11 cellular contexts compared by ENCODE assay signal in the genomic region with DNA sequence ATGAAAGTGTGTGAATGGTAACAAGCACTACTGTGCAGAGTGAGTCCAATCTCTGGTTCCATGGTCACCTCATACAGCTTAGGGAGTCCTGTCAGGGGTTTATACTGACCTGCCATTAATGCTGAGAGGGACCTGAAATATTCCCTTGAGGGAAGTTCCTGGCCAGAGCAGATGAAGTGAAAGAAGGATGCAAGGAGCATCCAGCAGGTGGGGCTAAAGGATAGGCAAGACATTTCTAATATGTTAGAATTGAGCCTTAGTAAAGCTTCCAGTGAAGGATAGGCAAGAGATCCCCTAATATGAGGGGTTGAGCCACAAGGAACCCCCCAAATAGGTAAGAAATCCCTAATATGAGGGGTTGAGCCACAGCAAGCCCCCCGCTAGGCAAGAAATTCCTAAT. TPM values are rescaled to one million over a fixed set of nuclear protein-coding genes. Genes with fewer than 3 reads are reported as not detected.
DNase-seq lines count a peak whose midpoint lies in the region; ATAC-seq and TF ChIP-seq lines count a peak whose summit lies in the region.
"Had no signal": no experiment of that assay in that cellular context is flagged by ENCODE, and none has a peak within 500 bp of the region (broad histone marks: within the 10 kb centered on the region; RNA-seq: fewer than 3 reads in every experiment).

No MANE protein-coding gene starts in this region.

- H3K9ac ChIP-seq in NT2/D1 (ENCODE audit: insufficient read length, low read depth) = no peak overlapping the region

- ATAC-seq in GM21526 (IDR thresholded peaks at IDR 0.05; ENCODE audit: low FRiP score, unreplicated experiment) = no peak

- H3K4me3 ChIP-seq in NT2/D1 (ENCODE audit: insufficient read length, low read depth) (no peak overlapping the region), fibroblast of mammary gland (ENCODE audit: control insufficient read depth, low read depth, low read length) (no peak overlapping the region)

- no peak overlapping the region for H3K4me3 Mint-ChIP-seq in activated naive CD4-positive, alpha-beta T cell treated with anti-CD3 and anti-CD28 coated beads for 36 hours
- H3K4me3 Mint-ChIP-seq: CD4-positive, alpha-beta T cell had no signal

- H3K27me3 Mint-ChIP-seq in activated naive CD4-positive, alpha-beta T cell treated with anti-CD3 and anti-CD28 coated beads for 36 hours (ENCODE audit: low read depth) = no peaks in the 10 kb centered on the region
- H3K27me3 Mint-ChIP-seq: CD4-positive, alpha-beta T cell had no signal

- H3K9me3 ChIP-seq in NT2/D1 (ENCODE audit: insufficient read depth, low read length) = peaks cover 50% of the 10 kb centered on the region

- no peaks in the 10 kb centered on the region for H3K4me1 ChIP-seq in NT2/D1 (ENCODE audit: insufficient read depth, insufficient read length)

- H3K4me1 Mint-ChIP-seq in activated naive CD4-positive, alpha-beta T cell treated with anti-CD3 and anti-CD28 coated beads for 36 hours (ENCODE audit: low read depth) = no peaks in the 10 kb centered on the region

- peaks cover 2% of the 10 kb centered on the region for H3K36me3 Mint-ChIP-seq in activated naive CD4-positive, alpha-beta T cell treated with anti-CD3 and anti-CD28 coated beads for 36 hours (ENCODE audit: low read depth)

- no peaks in the 10 kb centered on the region for H3K27me3 ChIP-seq in NT2/D1 (ENCODE audit: insufficient read depth, insufficient read length)

- CTCF ChIA-PET in activated naive CD4-positive, alpha-beta T cell treated with anti-CD3 and anti-CD28 coated beads for 36 hours (lab: Charles Lee) = interaction anchor here (0.6 kb wide), 1 partner anchor 920 kb away, joined by 4 read pairs; no protein-coding TSS in a partner anchor

- no peaks in the 10 kb centered on the region for H3K36me3 ChIP-seq in NT2/D1 (ENCODE audit: insufficient read depth, insufficient read length, low read length)

- H3K9me3 Mint-ChIP-seq in activated naive CD4-positive, alpha-beta T cell treated with anti-CD3 and anti-CD28 coated beads for 36 hours = peaks cover 31% of the 10 kb centered on the region

- DNase-seq in SIG-M5 treated with dmso at 0.1 percent for 504 hours (lab: John Stamatoyannopoulos, UW; ENCODE audit: unreplicated experiment) (peak; percentile 6), SIG-M5 (lab: John Stamatoyannopoulos, UW) (no peak), NT2/D1 (ENCODE audit: low read depth, low spot score) (peak; percentile 57), fibroblast of mammary gland (ENCODE audit: low read depth) (peak; percentile 43), superior temporal gyrus (ENCODE audit: extremely low spot score) (peak; percentile 70), activated T-cell treated with anti-CD3 and anti-CD28 coated beads for 4 hours (no peak)
- no peak for DNase-seq in activated naive CD4-positive, alpha-beta T cell treated with anti-CD3 and anti-CD28 coated beads for 36 hours
- DNase-seq: activated CD4-positive, CD25-positive, alpha-beta regulatory T cell; CD4-positive, alpha-beta T cell; stimulated activated CD4-positive, alpha-beta T cell treated with anti-CD3 and anti-CD28 coated beads, Interleukin-1b, Interleukin-23, amount 100 ng/mL, for 48 hours had no signal

- peak; percentile 50 for TF ChIP-seq CTCF in fibroblast of mammary gland (conservative IDR thresholded peaks at IDR 0.05; ENCODE audit: control insufficient read depth, insufficient read depth, low read depth, low read length)

- H3K27ac Mint-ChIP-seq in activated naive CD4-positive, alpha-beta T cell treated with anti-CD3 and anti-CD28 coated beads for 36 hours = no peak overlapping the region
- H3K27ac Mint-ChIP-seq: CD4-positive, alpha-beta T cell had no signal

- intact Hi-C loops in activated naive CD4-positive, alpha-beta T cell treated with anti-CD3 and anti-CD28 coated beads for 36 hours (cut with micrococcal nuclease) = no loop called here

RNA-seq across cellular contexts. Expression of gene FAM221A, which starts 25.5 kb away (rescaled TPM):
- total RNA-seq in activated naive CD4-positive, alpha-beta T cell treated with anti-CD3 and anti-CD28 coated beads for 36 hours = 10 to 100 TPM in 1 of 2 experiments, 1 to 10 TPM in 1; 8.7 to 10.0 TPM

RNA-seq across cellular contexts. Expression of gene STK31, which starts 55.5 kb away (rescaled TPM):
- not detected for total RNA-seq in activated naive CD4-positive, alpha-beta T cell treated with anti-CD3 and anti-CD28 coated beads for 36 hours

RNA-seq across cellular contexts. Expression of gene CCDC126, which starts 57.3 kb away (rescaled TPM):
- 1 to 10 TPM; 5.3 to 5.7 TPM for total RNA-seq in activated naive CD4-positive, alpha-beta T cell treated with anti-CD3 and anti-CD28 coated beads for 36 hours

Comparison
In these comparisons a context has a peak if more than half of its experiments do, and no peak if none do; other contexts are left out.
1. DNase-seq: peak in SIG-M5 treated with dmso at 0.1 percent for 504 hours (single experiment), NT2/D1 (single experiment), fibroblast of mammary gland (single experiment) and superior temporal gyrus (single experiment); none in SIG-M5 (single experiment), activated naive CD4-positive, alpha-beta T cell treated with anti-CD3 and anti-CD28 coated beads for 36 hours (single experiment) and activated T-cell treated with anti-CD3 and anti-CD28 coated beads for 4 hours (single experiment).